Comparison of ENCODE assay signal across 18 cellular contexts in genomic region chr15:96732704-96733103, GRCh38.
DNase-seq lines count a peak whose midpoint lies in the region; ATAC-seq and TF ChIP-seq lines count a peak whose summit lies in the region.
"Had no signal": no experiment of that assay in that cellular context is flagged by ENCODE, and none has a peak within 500 bp of the region (broad histone marks: within the 10 kb centered on the region; RNA-seq: fewer than 3 reads in every experiment).

No MANE protein-coding gene starts in this region.

- H3K9me3 ChIP-seq in CD8-positive, alpha-beta T cell (ENCODE audit: low read length): no peaks in the 10 kb centered on the region
- H3K9me3 ChIP-seq: BLaER1 treated with 17β-estradiol and CSF1 and Interleukin-3, amounts not matched to agents 10 nM and 100 nM had no signal

- ATAC-seq in CD8-positive, alpha-beta T cell: no peak
- ATAC-seq: HCT116 had no signal

- intact Hi-C loops in Calu3 (cut with micrococcal nuclease; ENCODE audit: unreplicated experiment): no loop called here
- intact Hi-C loops in CD8-positive, alpha-beta T cell (cut with DNase I, micrococcal nuclease): no loop called here

- H3K27me3 ChIP-seq in brain microvascular endothelial cell (replicated peaks): no peaks in the 10 kb centered on the region
- H3K27me3 ChIP-seq in CD8-positive, alpha-beta T cell (ENCODE audit: insufficient read depth, low read length): no peaks in the 10 kb centered on the region
- H3K27me3 ChIP-seq: BLaER1 treated with 17β-estradiol and CSF1 and Interleukin-3, amounts not matched to agents 10 nM and 100 nM had no signal

- TF ChIP-seq CTCF in Calu3 (IDR thresholded peaks at IDR 0.05; ENCODE audit: unreplicated experiment): no peak
- TF ChIP-seq CTCF in brain microvascular endothelial cell (IDR thresholded peaks at IDR 0.05; ENCODE audit: low read depth, low read length, missing control alignments): no peak
- TF ChIP-seq CTCF in CD8-positive, alpha-beta T cell (IDR thresholded peaks at IDR 0.05): no peak

- H3K4me3 Mint-ChIP-seq in Calu3 (ENCODE audit: low read depth, unreplicated experiment): no peak overlapping the region
- no peak overlapping the region for H3K4me3 Mint-ChIP-seq in CD8-positive, alpha-beta T cell
- H3K4me3 Mint-ChIP-seq: B cell; CD8-positive, alpha-beta memory T cell; HFFc6 had no signal

- H3K9me3 Mint-ChIP-seq in Calu3 (ENCODE audit: low read depth, unreplicated experiment): no peaks in the 10 kb centered on the region
- H3K9me3 Mint-ChIP-seq in CD8-positive, alpha-beta T cell: peaks cover 4% of the 10 kb centered on the region

- in situ Hi-C loops in brain microvascular endothelial cell (cut with HindIII; ENCODE audit: low pct_ligation_motif_present, low sequenced_read_pairs): no loop called here

- no peaks in the 10 kb centered on the region for H3K36me3 Mint-ChIP-seq in Calu3 (ENCODE audit: insufficient read depth, unreplicated experiment)
- no peaks in the 10 kb centered on the region for H3K36me3 Mint-ChIP-seq in CD8-positive, alpha-beta T cell
- H3K36me3 Mint-ChIP-seq: CD8-positive, alpha-beta memory T cell had no signal

- H3K27ac Mint-ChIP-seq in Calu3 (ENCODE audit: unreplicated experiment): no peak overlapping the region
- no peak overlapping the region for H3K27ac Mint-ChIP-seq in CD8-positive, alpha-beta T cell
- H3K27ac Mint-ChIP-seq: B cell; CD8-positive, alpha-beta memory T cell; HFFc6 had no signal

- H3K4me3 ChIP-seq in brain microvascular endothelial cell (ENCODE audit: low read depth, low read length): no peak overlapping the region
- no peak overlapping the region for H3K4me3 ChIP-seq in CD8-positive, alpha-beta T cell (ENCODE audit: low read depth, low read length)
- H3K4me3 ChIP-seq: BLaER1 treated with 17β-estradiol and CSF1 and Interleukin-3, amounts not matched to agents 10 nM and 100 nM had no signal

- H3K4me1 Mint-ChIP-seq in Calu3 (ENCODE audit: low read depth, unreplicated experiment): peaks cover 16% of the 10 kb centered on the region
- H3K4me1 Mint-ChIP-seq in CD8-positive, alpha-beta T cell (ENCODE audit: low read depth): no peaks in the 10 kb centered on the region
- H3K4me1 Mint-ChIP-seq: B cell; CD8-positive, alpha-beta memory T cell had no signal

- BruUV-seq in Calu3 (replicated peaks; lab: Mats Ljungman, UMichigan): no TSS peak

- H3K27me3 Mint-ChIP-seq in Calu3 (ENCODE audit: unreplicated experiment): no peaks in the 10 kb centered on the region
- H3K27me3 Mint-ChIP-seq in CD8-positive, alpha-beta T cell (ENCODE audit: low read depth): peaks cover 2% of the 10 kb centered on the region
- H3K27me3 Mint-ChIP-seq: B cell; CD8-positive, alpha-beta memory T cell had no signal

- CTCF ChIA-PET in Calu3 (lab: Charles Lee): interaction anchor here (1.6 kb wide), 1 partner anchor 10 kb away, joined by 6 read pairs; no protein-coding TSS in a partner anchor
- CTCF ChIA-PET in CD8-positive, alpha-beta T cell (lab: Charles Lee): no interaction called here

- H3K36me3 ChIP-seq in brain microvascular endothelial cell (replicated peaks): no peaks in the 10 kb centered on the region
- H3K36me3 ChIP-seq in CD8-positive, alpha-beta T cell (ENCODE audit: insufficient read depth, low read length): no peaks in the 10 kb centered on the region
- H3K36me3 ChIP-seq: BLaER1 treated with 17β-estradiol and CSF1 and Interleukin-3, amounts not matched to agents 10 nM and 100 nM had no signal

- no peaks in the 10 kb centered on the region for H3K4me1 ChIP-seq in CD8-positive, alpha-beta T cell (ENCODE audit: insufficient read depth, low read length)
- H3K4me1 ChIP-seq: BLaER1 treated with 17β-estradiol and CSF1 and Interleukin-3, amounts not matched to agents 10 nM and 100 nM had no signal

- POLR2A ChIA-PET in CD8-positive, alpha-beta T cell (lab: Charles Lee): no interaction called here

- DNase-seq in Calu3 (peak; percentile 30), brain microvascular endothelial cell (peak; percentile 13), kidney tubule cell (ENCODE audit: low spot score) (peak; percentile 74), renal cortical epithelial cell (ENCODE audit: low read depth) (peak; percentile 91), NOMO-1 (lab: John Stamatoyannopoulos, UW; ENCODE audit: unreplicated experiment in 2 of 2) (no peak), foreskin melanocyte (no peak)
- no peak for DNase-seq in CD8-positive, alpha-beta T cell
- DNase-seq: CD8-positive, alpha-beta memory T cell; COR-L47; DMS153; DMS79; GDM1; GOT3; H7; HFFc6 had no signal

- no peak overlapping the region for H3K27ac ChIP-seq in brain microvascular endothelial cell
- no peak overlapping the region for H3K27ac ChIP-seq in CD8-positive, alpha-beta T cell (ENCODE audit: low read depth, low read length)
- H3K27ac ChIP-seq: BLaER1 treated with 17β-estradiol and CSF1 and Interleukin-3, amounts not matched to agents 10 nM and 100 nM had no signal

Comparison
In these comparisons a context has a peak if more than half of its experiments do, and no peak if none do; other contexts are left out.
1. DNase-seq: peak in Calu3 (single experiment), brain microvascular endothelial cell (single experiment), kidney tubule cell (single experiment) and renal cortical epithelial cell (single experiment); none in CD8-positive, alpha-beta T cell (0 of 7), NOMO-1 (0 of 2) and foreskin melanocyte (single experiment).